19 cellular contexts compared by ENCODE assay signal in genomic region chr6:165417298-165417865, GRCh38.
A peak's percentile ranks its signal among the peaks of the same experiment; 100 is the strongest.
DNase-seq lines count a peak whose midpoint lies in the region; ATAC-seq and TF ChIP-seq lines count a peak whose summit lies in the region.
"Had no signal": no experiment of that assay in that cellular context is flagged by ENCODE, and none has a peak within 500 bp of the region (broad histone marks: within the 10 kb centered on the region; RNA-seq: fewer than 3 reads in every experiment).

No MANE protein-coding gene starts in this region.

- TF ChIP-seq CTCF in lower lobe of right lung (IDR thresholded peaks at IDR 0.05), result no peak

- CTCF ChIA-PET in HEK293T (lab: Yijun Ruan, JAX), result no interaction called here

- no peak overlapping the region for H3K4me3 ChIP-seq in lower lobe of right lung
- H3K4me3 ChIP-seq: HAP-1 had no signal

- H3K27ac ChIP-seq in lower lobe of right lung, result no peak overlapping the region

- POLR2A ChIA-PET in HEK293T (lab: Yijun Ruan, JAX), result no interaction called here

- H3K36me3 ChIP-seq in lower lobe of right lung, result no peaks in the 10 kb centered on the region
- H3K36me3 ChIP-seq: BE2C, HAP-1 had no signal

- H3K9me3 ChIP-seq in lower lobe of right lung, result no peaks in the 10 kb centered on the region
- H3K9me3 ChIP-seq: BE2C, HAP-1 had no signal

- no peaks in the 10 kb centered on the region for H3K27me3 ChIP-seq in lower lobe of right lung (ENCODE audit: low read depth)
- H3K27me3 ChIP-seq: BE2C had no signal

- intact Hi-C loops in lower lobe of right lung (cut with DNase I), result no loop called here

- H3K4me1 ChIP-seq in lower lobe of right lung, result no peaks in the 10 kb centered on the region
- H3K4me1 ChIP-seq: BE2C had no signal

- ATAC-seq in HG02840 (IDR thresholded peaks at IDR 0.05; ENCODE audit: low FRiP score, unreplicated experiment) (no peak), lower lobe of right lung (no peak)
- ATAC-seq: HepG2 had no signal

- DNase-seq in A172 (ENCODE audit: low spot score), result peak; percentile 11
- no peak for DNase-seq in HEK293T (ENCODE audit: extremely low spot score)
- DNase-seq in amniotic epithelial cell (ENCODE audit: low read depth), result peak; percentile 56
- peak; percentile 37 for DNase-seq in left kidney (ENCODE audit: low read depth, low spot score)
- no peak for DNase-seq in GOT3 (lab: John Stamatoyannopoulos, UW)
- no peak for DNase-seq in lower lobe of right lung
- DNase-seq in AML-193 (lab: John Stamatoyannopoulos, UW), result no peak
- DNase-seq: 8988T; BE2C; C1 segment of cervical spinal cord; CD4-positive, alpha-beta T cell; DMS153; DMS79; GDM1; HFFc6; KBM-7 had no signal

TF ChIP-seq in HEK293T, 16 proteins besides CTCF, POLR2A, EP300 and RAD21:
- TF ChIP-seq FOXK2 (IDR thresholded peaks at IDR 0.05), result no peak
- TF ChIP-seq ARNT (IDR thresholded peaks at IDR 0.05), result no peak
- TF ChIP-seq L3MBTL2 (conservative IDR thresholded peaks at IDR 0.05), result no peak
- no peak for TF ChIP-seq TARDBP (IDR thresholded peaks at IDR 0.05)
- TF ChIP-seq BHLHE40 (IDR thresholded peaks at IDR 0.05; ENCODE audit: borderline replicate concordance), result no peak
- no peak for TF ChIP-seq FOXM1 (IDR thresholded peaks at IDR 0.05; ENCODE audit: borderline replicate concordance)
- TF ChIP-seq LEF1 (IDR thresholded peaks at IDR 0.05; ENCODE audit: borderline replicate concordance), result no peak
- no peak for TF ChIP-seq ZNF384 (IDR thresholded peaks at IDR 0.05)
- TF ChIP-seq SUZ12 (IDR thresholded peaks at IDR 0.05), result no peak
- TF ChIP-seq NFRKB (IDR thresholded peaks at IDR 0.05), result no peak
- no peak for TF ChIP-seq ELF4 (IDR thresholded peaks at IDR 0.05)
- TF ChIP-seq FOXA1 (IDR thresholded peaks at IDR 0.05), result no peak
- 0 out of 2 replicates have a peak, but pooled peaks have one; percentile 15 for TF ChIP-seq CTBP1 (IDR thresholded peaks at IDR 0.05; ENCODE audit: borderline replicate concordance)
- TF ChIP-seq HDGF (IDR thresholded peaks at IDR 0.05; ENCODE audit: borderline replicate concordance), result no peak
- no peak for TF ChIP-seq SP1 (IDR thresholded peaks at IDR 0.05)
- TF ChIP-seq, protein P1, sequence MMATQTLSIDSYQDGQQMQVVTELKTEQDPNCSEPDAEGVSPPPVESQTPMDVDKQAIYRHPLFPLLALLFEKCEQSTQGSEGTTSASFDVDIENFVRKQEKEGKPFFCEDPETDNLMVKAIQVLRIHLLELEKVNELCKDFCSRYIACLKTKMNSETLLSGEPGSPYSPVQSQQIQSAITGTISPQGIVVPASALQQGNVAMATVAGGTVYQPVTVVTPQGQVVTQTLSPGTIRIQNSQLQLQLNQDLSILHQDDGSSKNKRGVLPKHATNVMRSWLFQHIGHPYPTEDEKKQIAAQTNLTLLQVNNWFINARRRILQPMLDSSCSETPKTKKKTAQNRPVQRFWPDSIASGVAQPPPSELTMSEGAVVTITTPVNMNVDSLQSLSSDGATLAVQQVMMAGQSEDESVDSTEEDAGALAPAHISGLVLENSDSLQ (IDR thresholded peaks at IDR 0.05), result peak; percentile 56

Comparison
In these comparisons a context has a peak if more than half of its experiments do, and no peak if none do; other contexts are left out.
1. DNase-seq: peak in A172 (single experiment), amniotic epithelial cell (single experiment) and left kidney (single experiment); none in HEK293T (single experiment), GOT3 (single experiment), lower lobe of right lung (single experiment) and AML-193 (0 of 2).